24 cellular contexts compared by ENCODE assay signal in the genomic region with DNA sequence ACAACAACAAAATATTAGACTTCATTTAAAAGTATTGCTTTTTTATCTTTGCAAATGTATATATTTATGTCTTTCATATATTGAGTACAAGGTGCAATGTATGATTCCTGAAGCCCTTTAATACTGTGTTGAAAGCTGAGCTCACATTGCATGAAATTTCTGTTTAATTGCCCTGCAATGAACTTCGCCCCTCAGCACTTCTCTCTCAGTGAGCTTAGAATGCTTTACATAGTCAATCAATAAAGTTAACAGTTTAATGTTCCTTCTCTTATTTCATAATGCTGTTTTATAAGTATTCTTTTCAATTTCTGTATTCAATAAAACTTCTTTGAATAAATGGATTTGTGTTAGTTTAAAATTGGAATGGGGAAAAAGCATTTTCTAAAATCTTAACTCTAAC.
"Had no signal": no experiment of that assay in that cellular context is flagged by ENCODE, and none has a peak within 500 bp of the region (broad histone marks: within the 10 kb centered on the region; RNA-seq: fewer than 3 reads in every experiment).

No MANE protein-coding gene starts in this region.

- H3K4me1 ChIP-seq: colonic mucosa, esophagus squamous epithelium, gastrocnemius medialis, heart right ventricle, left ventricle myocardium inferior, lower lobe of right lung had no signal

- DNase-seq: colonic mucosa; cortex of kidney; effector CD8-positive, alpha-beta T cell; effector memory CD8-positive, alpha-beta T cell; endodermal cell; erythroblast; esophagus squamous epithelium; foreskin fibroblast; foreskin melanocyte; gastrocnemius medialis; glutamatergic neuron; head of caudate nucleus; heart right ventricle; hippocampal formation; islet precursor cell; left cardiac atrium; left ventricle myocardium inferior; lower lobe of right lung; mesenchymal stem cell; mucosa of descending colon; naive B cell had no signal

- ATAC-seq: effector memory CD8-positive, alpha-beta T cell; esophagus mucosa; gastrocnemius medialis; heart right ventricle; left cardiac atrium; lower lobe of right lung; mucosa of descending colon had no signal

- H3K27me3 ChIP-seq: colonic mucosa, esophagus squamous epithelium, gastrocnemius medialis, heart right ventricle had no signal

- FAIRE-seq: endometrium had no signal

- H3K36me3 ChIP-seq: colonic mucosa, esophagus squamous epithelium, gastrocnemius medialis, heart right ventricle, left ventricle myocardium inferior, lower lobe of right lung had no signal

- H3K27ac ChIP-seq: colonic mucosa, epithelial cell of prostate, esophagus squamous epithelium, gastrocnemius medialis, heart right ventricle, left ventricle myocardium inferior, lower lobe of right lung had no signal

- H3K4me3 ChIP-seq: colonic mucosa, esophagus squamous epithelium, gastrocnemius medialis, heart right ventricle, left ventricle myocardium inferior, lower lobe of right lung, mucosa of descending colon had no signal

- H3K9me3 ChIP-seq: colonic mucosa, esophagus squamous epithelium, gastrocnemius medialis, left ventricle myocardium inferior, lower lobe of right lung, mucosa of descending colon had no signal
